ENCODE assay signal across 8 cellular contexts in genomic region chr3:8963137-8963853, GRCh38. TPM values are rescaled to one million over a fixed set of nuclear protein-coding genes. Genes with fewer than 3 reads are reported as not detected.
A peak's percentile ranks its signal among the peaks of the same experiment; 100 is the strongest.
DNase-seq lines count a peak whose midpoint lies in the region; ATAC-seq and TF ChIP-seq lines count a peak whose summit lies in the region.

TSS of gene RAD18 (minus strand) at chr3:8963472. CDS start at chr3:8963385, 87 bp downstream.

- intact Hi-C loops in right lobe of liver (cut with DNase I): no loop called here

- no peaks in the 10 kb centered on the region for H3K36me3 ChIP-seq in right lobe of liver

- 0% methylated on average over 17 of the region's 45 CpGs for WGBS in right lobe of liver (ENCODE audit: insufficient coverage, low coverage, low lambda C conversion rate, missing lambda C conversion rate)

- peak within 1 kb of the TSS; percentile 52 to 85 (median 83) for H3K27ac ChIP-seq in right lobe of liver

- no peaks in the 10 kb centered on the region for H3K27me3 ChIP-seq in right lobe of liver

- peak within 1 kb of the TSS; percentile 67 to 88 (median 79) for H3K4me3 ChIP-seq in right lobe of liver

- peaks cover 0 to 42% (median 11%) of the 10 kb centered on the region in 4 donors for H3K4me1 ChIP-seq in right lobe of liver

- DNase-seq in CD1c-positive myeloid dendritic cell (ENCODE audit: extremely low spot score): peak; percentile 96
- DNase-seq in NCI-H82 (lab: John Stamatoyannopoulos, UW): peak; percentile 93
- DNase-seq in activated CD4-positive, alpha-beta T cell treated with anti-CD3 and anti-CD28 coated beads, Interleukin-2, amount 50 U/mL, for 4 hours: peak; percentile 87 to 88
- peak; percentile 80 to 91 for DNase-seq in dermis microvascular lymphatic vessel endothelial cell (ENCODE audit: low read depth in 2 of 2)
- peak; percentile 89 to 92 (median 90) for DNase-seq in right lobe of liver
- DNase-seq in stimulated activated CD4-positive, alpha-beta T cell treated with anti-CD3 and anti-CD28 coated beads, Interleukin-4, amount 100 ng/mL, for 24 hours: peak; percentile 92

- ATAC-seq in GM19397 (IDR thresholded peaks at IDR 0.05; ENCODE audit: unreplicated experiment): peak; percentile 96
- peak; percentile 88 for ATAC-seq in HG03565 (IDR thresholded peaks at IDR 0.05; ENCODE audit: unreplicated experiment)
- ATAC-seq in right lobe of liver: peak; percentile 81 to 89 (median 84)

- TF ChIP-seq POLR2A in right lobe of liver (IDR thresholded peaks at IDR 0.05): no peak

- H3K9me3 ChIP-seq in right lobe of liver: no peaks in the 10 kb centered on the region

- TF ChIP-seq CTCF in right lobe of liver (IDR thresholded peaks at IDR 0.05): no peak

RNA-seq across cellular contexts. Expression of gene RAD18, which starts in this region (rescaled TPM):
- total RNA-seq in dermis microvascular lymphatic vessel endothelial cell: 4.4 and 7.6 TPM in 2 replicates
- 1 to 10 TPM; 1.9 to 5.1 (median 4.3) TPM for total RNA-seq in right lobe of liver

Comparison
In these comparisons a context has a peak if more than half of its experiments do, and no peak if none do; other contexts are left out.
1. Peak in every context shown above with its lines: DNase-seq, ATAC-seq, H3K4me3 ChIP-seq and H3K27ac ChIP-seq.